19 cellular contexts compared by ENCODE assay signal in the genomic region with DNA sequence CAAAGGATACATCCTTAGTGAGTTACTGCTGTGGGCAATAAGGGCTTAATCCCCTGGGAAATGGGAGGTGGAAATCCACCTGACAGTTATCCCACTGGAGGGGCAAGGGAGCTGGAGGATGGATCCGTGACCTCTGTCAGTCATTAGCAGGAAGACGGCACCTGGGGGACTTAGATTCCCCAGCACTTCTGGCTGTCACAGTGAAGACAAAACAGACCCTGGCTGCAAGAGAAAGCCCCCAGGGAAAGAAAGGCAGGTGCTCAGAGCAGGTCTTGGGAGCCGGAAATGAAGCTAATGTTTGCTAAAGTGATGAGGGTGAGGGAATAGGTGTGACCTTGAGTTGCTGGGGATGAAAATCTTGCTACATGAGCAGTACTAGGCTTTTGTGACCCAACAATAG.
DNase-seq lines count a peak whose midpoint lies in the region; ATAC-seq and TF ChIP-seq lines count a peak whose summit lies in the region.
"Had no signal": no experiment of that assay in that cellular context is flagged by ENCODE, and none has a peak within 500 bp of the region (broad histone marks: within the 10 kb centered on the region; RNA-seq: fewer than 3 reads in every experiment).

No MANE protein-coding gene starts in this region.

- intact Hi-C loops in ascending aorta (cut with DNase I), result no loop called here

- no peak for TF ChIP-seq CTCF in ascending aorta (IDR thresholded peaks at IDR 0.05)

- H3K27me3 ChIP-seq in ascending aorta, result no peaks in the 10 kb centered on the region

- no peak overlapping the region for H3K27ac ChIP-seq in ascending aorta
- H3K27ac ChIP-seq: A549, C4-2B, RWPE1, SJCRH30 had no signal

- no peak overlapping the region for H3K4me3 ChIP-seq in ascending aorta
- H3K4me3 ChIP-seq: A549, SJCRH30 had no signal

- peaks cover 26% of the 10 kb centered on the region for H3K27me3 Mint-ChIP-seq in activated T-helper 17 cell treated with anti-CD3 and anti-CD28 coated beads, Interleukin-2, amount 50 U/mL, for 72 hours

- no peaks in the 10 kb centered on the region for H3K9me3 ChIP-seq in ascending aorta
- H3K9me3 ChIP-seq: A549, SJCRH30 had no signal

- no peaks in the 10 kb centered on the region for H3K36me3 Mint-ChIP-seq in activated T-helper 17 cell treated with anti-CD3 and anti-CD28 coated beads, Interleukin-2, amount 50 U/mL, for 72 hours (ENCODE audit: low read depth)

- DNase-seq in DMS153 (lab: John Stamatoyannopoulos, UW) (peak; percentile 25), NCI-H1436 treated with DMSO at 0.1 percent for 48 hours (lab: John Stamatoyannopoulos, UW) (peak; percentile 93), NCI-H345 (lab: John Stamatoyannopoulos, UW) (peak; percentile 35), NCI-H82 (lab: John Stamatoyannopoulos, UW) (no peak), ascending aorta (ENCODE audit: low spot score in 2 of 2) (no peak)
- DNase-seq in activated CD8-positive, alpha-beta memory T cell treated with anti-CD3 and anti-CD28 coated beads for 24 hours, result no peak
- DNase-seq in stimulated activated CD4-positive, alpha-beta T cell treated with anti-CD3 and anti-CD28 coated beads, Interleukin-2, amount 100 ng/mL, for 48 hours, result no peak
- DNase-seq: H9, Kasumi-1, MV-4-11, NCI-H446 treated with DMSO at 0.1 percent for 48 hours, OCI-M1, SJCRH30, SW 1271 had no signal

- H3K4me3 Mint-ChIP-seq in activated T-helper 17 cell treated with anti-CD3 and anti-CD28 coated beads, Interleukin-2, amount 50 U/mL, for 72 hours, result no peak overlapping the region
- H3K4me3 Mint-ChIP-seq: H9; T-helper 2 cell treated with Interferon-gamma antibody and Interleukin-4, amounts not matched to agents 5 μg/mL and 100 μg/mL, for 36 hours had no signal

- H3K4me1 ChIP-seq in ascending aorta, result peaks cover 0 to 7% of the 10 kb centered on the region in 2 donors
- H3K4me1 ChIP-seq: A549 had no signal

- no peaks in the 10 kb centered on the region for H3K4me1 Mint-ChIP-seq in activated T-helper 17 cell treated with anti-CD3 and anti-CD28 coated beads, Interleukin-2, amount 50 U/mL, for 72 hours
- H3K4me1 Mint-ChIP-seq: H9 had no signal

- no peaks in the 10 kb centered on the region for H3K9me3 Mint-ChIP-seq in activated T-helper 17 cell treated with anti-CD3 and anti-CD28 coated beads, Interleukin-2, amount 50 U/mL, for 72 hours

- peak overlapping the region; percentile 21 for H3K27ac Mint-ChIP-seq in activated T-helper 17 cell treated with anti-CD3 and anti-CD28 coated beads, Interleukin-2, amount 50 U/mL, for 72 hours
- H3K27ac Mint-ChIP-seq: H9; T-helper 2 cell treated with Interferon-gamma antibody and Interleukin-4, amounts not matched to agents 5 μg/mL and 100 μg/mL, for 36 hours had no signal

- no peaks in the 10 kb centered on the region for H3K36me3 ChIP-seq in ascending aorta
- H3K36me3 ChIP-seq: SJCRH30 had no signal

- ATAC-seq in activated T-helper 17 cell treated with anti-CD3 and anti-CD28 coated beads, Interleukin-2, amount 50 U/mL, for 72 hours (replicated peaks), result no peak
- ATAC-seq: A549 had no signal

Comparison
In these comparisons a context has a peak if more than half of its experiments do, and no peak if none do; other contexts are left out.
1. DNase-seq: peak in DMS153 (single experiment), NCI-H1436 treated with DMSO at 0.1 percent for 48 hours (single experiment) and NCI-H345 (single experiment); none in NCI-H82 (single experiment), ascending aorta (0 of 2), activated CD8-positive, alpha-beta memory T cell treated with anti-CD3 and anti-CD28 coated beads for 24 hours (single experiment) and stimulated activated CD4-positive, alpha-beta T cell treated with anti-CD3 and anti-CD28 coated beads, Interleukin-2, amount 100 ng/mL, for 48 hours (0 of 2).